8 cellular contexts compared by ENCODE assay signal in genomic region chr10:86585037-86585725, GRCh38.
A peak's percentile ranks its signal among the peaks of the same experiment; 100 is the strongest.
DNase-seq lines count a peak whose midpoint lies in the region; TF ChIP-seq lines count a peak whose summit lies in the region.

No MANE protein-coding gene starts in this region.

- no peak overlapping the region for H3K27ac ChIP-seq in SJCRH30

- peak overlapping the region; percentile 82 for H3K27ac Mint-ChIP-seq in type B pancreatic cell

- TF ChIP-seq CTCF in LNCaP clone FGC (IDR thresholded peaks at IDR 0.05; ENCODE audit: control insufficient read depth, extremely low read depth, insufficient read depth) (peak; percentile 68), type B pancreatic cell (conservative IDR thresholded peaks at IDR 0.05) (peak; percentile 98)

- no peaks in the 10 kb centered on the region for H3K4me1 ChIP-seq in SJCRH30

- no peak overlapping the region for H3K4me3 ChIP-seq in LNCaP clone FGC (ENCODE audit: low read depth, low read length)
- no peak overlapping the region for H3K4me3 ChIP-seq in SJCRH30

- no peaks in the 10 kb centered on the region for H3K27me3 Mint-ChIP-seq in type B pancreatic cell

- no peaks in the 10 kb centered on the region for H3K9me3 Mint-ChIP-seq in type B pancreatic cell

- intact Hi-C loops in posterior cingulate gyrus (cut with DNase I), result loop anchor here (1.0 to 5.0 kb wide), 2 partner anchors 63 to 186 kb away; partner anchors contain the start of gene WAPL

- H3K4me3 Mint-ChIP-seq in type B pancreatic cell, result peak overlapping the region; percentile 10

- DNase-seq in GM04504 (ENCODE audit: low read depth) (peak; percentile 40), GOT3 (lab: John Stamatoyannopoulos, UW) (peak; percentile 19), LNCaP clone FGC (ENCODE audit: low read depth) (no peak), SJCRH30 (peak; percentile 36 to 73), glomerular endothelial cell (ENCODE audit: extremely low read depth, low read depth, low spot score) (peak; percentile 18), posterior cingulate gyrus (peak; percentile 51 to 96 (median 78)), type B pancreatic cell (ENCODE audit: extremely low spot score, unreplicated experiment) (peak; percentile 79)
- DNase-seq in activated naive CD4-positive, alpha-beta T cell treated with Interleukin-2 at 50 U/mL for 16 hours, result peak; percentile 76

- H3K4me1 Mint-ChIP-seq in type B pancreatic cell (ENCODE audit: unreplicated experiment), result peaks cover 5% of the 10 kb centered on the region

- H3K36me3 ChIP-seq in SJCRH30, result no peaks in the 10 kb centered on the region

- H3K27me3 ChIP-seq in SJCRH30, result no peaks in the 10 kb centered on the region

- H3K36me3 Mint-ChIP-seq in type B pancreatic cell, result no peaks in the 10 kb centered on the region

- H3K9me3 ChIP-seq in SJCRH30 (replicated peaks), result no peaks in the 10 kb centered on the region
